In genomic region chr17:41691031-41691777, GRCh38 we compare ENCODE assay signal across 1 cellular context.
TF ChIP-seq lines count a peak whose summit lies in the region.

No MANE protein-coding gene starts in this region.

TF ChIP-seq in HCT116, 20 proteins besides CTCF, POLR2A, EP300 and RAD21 (continued from another document):
- TF ChIP-seq ATF3 (IDR thresholded peaks at IDR 0.05) (no peak), TCF7L2 (IDR thresholded peaks at IDR 0.05; ENCODE audit: borderline replicate concordance, extremely low read depth, insufficient read depth, insufficient read length) (no peak), ZNF274 (IDR thresholded peaks at IDR 0.05; ENCODE audit: low read depth, low read length) (no peak), EGR1 (IDR thresholded peaks at IDR 0.05; ENCODE audit: low read depth) (no peak), JUND (IDR thresholded peaks at IDR 0.05) (peak; percentile 15; the same call in 1 of the 2 replicates), MAX (IDR thresholded peaks at IDR 0.05) (no peak), EZH2 (IDR thresholded peaks at IDR 0.05) (no peak), POLR2AphosphoS5 (IDR thresholded peaks at IDR 0.05; ENCODE audit: low read depth, low read length) (peak; percentile 68; the same call in 1 of the 2 replicates), FOSL1 (IDR thresholded peaks at IDR 0.05; ENCODE audit: low read depth) (no peak), ZBTB33 (IDR thresholded peaks at IDR 0.05; ENCODE audit: extremely low read depth, insufficient replicate concordance, low read length) (no peak), ZFX (IDR thresholded peaks at IDR 0.05) (no peak), CEBPB (IDR thresholded peaks at IDR 0.05; ENCODE audit: low read depth) (no peak), CBX3 (IDR thresholded peaks at IDR 0.05; ENCODE audit: low read depth) (no peak)
